In the genomic region with DNA sequence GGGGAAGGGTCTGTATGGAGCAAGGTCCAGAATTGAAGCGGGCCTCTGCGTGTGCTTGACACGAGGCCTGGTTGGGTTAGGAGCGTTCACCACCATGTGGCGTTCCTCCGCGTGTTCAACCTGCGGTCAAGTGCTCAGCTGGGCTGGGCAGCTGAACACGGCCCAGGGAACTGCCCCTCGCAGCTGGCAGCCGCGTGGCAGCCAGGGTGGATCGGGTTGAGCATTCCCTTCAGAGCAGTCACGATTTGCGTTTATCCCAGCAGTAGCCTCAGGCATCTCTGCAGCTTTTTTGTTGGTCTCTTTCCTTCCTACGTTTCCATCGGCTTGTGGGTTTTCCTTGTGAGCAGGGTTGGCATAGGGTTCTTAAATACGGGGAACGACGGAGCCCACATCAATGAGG, we compare ENCODE assay signal across 12 cellular contexts. TPM values are rescaled to one million over a fixed set of nuclear protein-coding genes. Genes with fewer than 3 reads are reported as not detected.
"Had no signal": no experiment of that assay in that cellular context is flagged by ENCODE, and none has a peak within 500 bp of the region (broad histone marks: within the 10 kb centered on the region; RNA-seq: fewer than 3 reads in every experiment).

No MANE protein-coding gene starts in this region.

- H3K27ac ChIP-seq: hepatocyte, prostate gland, right lobe of liver, spleen, transverse colon, VCaP had no signal

- DNase-seq: activated CD4-positive, alpha-beta T cell treated with anti-CD3 and anti-CD28 coated beads for 4 hours; activated CD8-positive, alpha-beta T cell treated with anti-CD3 and anti-CD28 coated beads for 36 hours; activated naive CD4-positive, alpha-beta T cell treated with anti-CD3 and anti-CD28 coated beads, Interleukin-2, amount 10 ng/mL, durations not matched to agents 7 days and 5 days; right lobe of liver; spleen; stimulated activated CD4-positive, alpha-beta T cell treated with anti-CD3 and anti-CD28 coated beads, Interleukin-1b, Interleukin-23, amount 100 ng/mL, for 48 hours; transverse colon had no signal

- H3K27ac Mint-ChIP-seq: activated CD8-positive, alpha-beta T cell treated with anti-CD3 and anti-CD28 coated beads for 36 hours; activated naive CD4-positive, alpha-beta T cell treated with anti-CD3 and anti-CD28 coated beads, Interleukin-2, amount 10 ng/mL, durations not matched to agents 7 days and 5 days; activated T-helper 2 cell treated with anti-CD3 and anti-CD28 coated beads, Interferon-gamma antibody, Interleukin-2, Interleukin-4, amounts not matched to agents 10 μg/mL and 5 μg/mL and 100 μg/mL, durations not matched to agents 14 hours and 24 hours and 36 hours; stimulated activated memory B cell treated with anti-CD40 and anti-IgM and Interleukin-4, amounts not matched to agents 10 μg/mL and 1 μg/mL and 100 μg/mL, for 72 hours had no signal

- H3K27me3 Mint-ChIP-seq: activated CD8-positive, alpha-beta T cell treated with anti-CD3 and anti-CD28 coated beads for 36 hours; activated naive CD4-positive, alpha-beta T cell treated with anti-CD3 and anti-CD28 coated beads, Interleukin-2, amount 10 ng/mL, durations not matched to agents 7 days and 5 days; stimulated activated memory B cell treated with anti-CD40 and anti-IgM and Interleukin-4, amounts not matched to agents 10 μg/mL and 1 μg/mL and 100 μg/mL, for 72 hours had no signal

- H3K9me3 ChIP-seq: prostate gland, right lobe of liver, spleen, transverse colon had no signal

- H3K9me3 Mint-ChIP-seq: activated CD8-positive, alpha-beta T cell treated with anti-CD3 and anti-CD28 coated beads for 36 hours; activated naive CD4-positive, alpha-beta T cell treated with anti-CD3 and anti-CD28 coated beads, Interleukin-2, amount 10 ng/mL, durations not matched to agents 7 days and 5 days; activated T-helper 2 cell treated with anti-CD3 and anti-CD28 coated beads, Interferon-gamma antibody, Interleukin-2, Interleukin-4, amounts not matched to agents 10 μg/mL and 5 μg/mL and 100 μg/mL, durations not matched to agents 14 hours and 24 hours and 36 hours; stimulated activated memory B cell treated with anti-CD40 and anti-IgM and Interleukin-4, amounts not matched to agents 10 μg/mL and 1 μg/mL and 100 μg/mL, for 72 hours had no signal

- H3K27me3 ChIP-seq: hepatocyte, right lobe of liver, spleen, transverse colon had no signal

- H3K4me3 ChIP-seq: hepatocyte, prostate gland, right lobe of liver, spleen, transverse colon had no signal

- H3K4me1 ChIP-seq: prostate gland, right lobe of liver, transverse colon had no signal

- ATAC-seq: activated CD8-positive, alpha-beta T cell treated with anti-CD3 and anti-CD28 coated beads for 36 hours; right lobe of liver; stimulated activated memory B cell treated with anti-CD40 and anti-IgM and Interleukin-4, amounts not matched to agents 10 μg/mL and 1 μg/mL and 100 μg/mL, for 72 hours had no signal

- H3K4me3 Mint-ChIP-seq: activated CD8-positive, alpha-beta T cell treated with anti-CD3 and anti-CD28 coated beads for 36 hours; activated naive CD4-positive, alpha-beta T cell treated with anti-CD3 and anti-CD28 coated beads, Interleukin-2, amount 10 ng/mL, durations not matched to agents 7 days and 5 days; stimulated activated memory B cell treated with anti-CD40 and anti-IgM and Interleukin-4, amounts not matched to agents 10 μg/mL and 1 μg/mL and 100 μg/mL, for 72 hours had no signal

RNA-seq across cellular contexts. Expression of gene F2RL3, which starts 28.7 kb away (rescaled TPM):
- total RNA-seq: activated CD8-positive, alpha-beta T cell treated with anti-CD3 and anti-CD28 coated beads for 36 hours; activated T-helper 2 cell treated with anti-CD3 and anti-CD28 coated beads, Interferon-gamma antibody, Interleukin-2, Interleukin-4, amounts not matched to agents 10 μg/mL and 5 μg/mL and 100 μg/mL, durations not matched to agents 14 hours and 24 hours and 36 hours had no signal
